1 cellular context compared by ENCODE assay signal in genomic region chr20:50190251-50191064, GRCh38.
A peak's percentile ranks its signal among the peaks of the same experiment; 100 is the strongest.
TF ChIP-seq lines count a peak whose summit lies in the region.

Gene CEBPB, plus strand, starts transcription at chr20:50190830. Its CDS starts 204 bp downstream, at chr20:50191034.

TF ChIP-seq in H1, 55 proteins besides CTCF, POLR2A, EP300 and RAD21 (continued from another document):
- no peak for TF ChIP-seq CHD7 (IDR thresholded peaks at IDR 0.05; ENCODE audit: insufficient replicate concordance, low read length)
- no peak for TF ChIP-seq BCL11A (IDR thresholded peaks at IDR 0.05; ENCODE audit: low read depth in 2 of 2, low read length in 2 of 2)
- no peak for TF ChIP-seq KDM5A (IDR thresholded peaks at IDR 0.05; ENCODE audit: low read length)
- no peak for TF ChIP-seq ATF2 (IDR thresholded peaks at IDR 0.05; ENCODE audit: low read length)
- no peak for TF ChIP-seq BACH1 (IDR thresholded peaks at IDR 0.05; ENCODE audit: low read length)
- no peak for TF ChIP-seq NRF1 (IDR thresholded peaks at IDR 0.05; ENCODE audit: low read depth, low read length)
- TF ChIP-seq E2F6 (IDR thresholded peaks at IDR 0.05) = no peak
- no peak for TF ChIP-seq GABPA (IDR thresholded peaks at IDR 0.05; ENCODE audit: borderline replicate concordance, insufficient read depth, low read length)
- TF ChIP-seq MAX (IDR thresholded peaks at IDR 0.05) = no peak
- TF ChIP-seq FOSL1 (IDR thresholded peaks at IDR 0.05; ENCODE audit: insufficient read depth, low read depth, low read length) = no peak
- no peak for TF ChIP-seq BRCA1 (IDR thresholded peaks at IDR 0.05; ENCODE audit: low read depth, low read length)
- TF ChIP-seq KDM1A (IDR thresholded peaks at IDR 0.05; ENCODE audit: borderline replicate concordance, low read length) = no peak
- no peak for TF ChIP-seq ZNF274 (IDR thresholded peaks at IDR 0.05; ENCODE audit: borderline replicate concordance, extremely low read depth, low read length)
- peak; percentile 86; the same call in 1 of the 2 replicates for TF ChIP-seq TBP (IDR thresholded peaks at IDR 0.05; ENCODE audit: low read depth, low read length)
- TF ChIP-seq TCF12 (IDR thresholded peaks at IDR 0.05; ENCODE audit: low read depth, low read length) = no peak
- TF ChIP-seq SUZ12 (IDR thresholded peaks at IDR 0.05; ENCODE audit: low read length) = no peak
- TF ChIP-seq NANOG (IDR thresholded peaks at IDR 0.05; ENCODE audit: insufficient read depth, low read depth, low read length, poor library complexity, severe bottlenecking) = peak; percentile 22
- TF ChIP-seq ATF3 (IDR thresholded peaks at IDR 0.05; ENCODE audit: insufficient read depth, low read depth, low read length) = no peak
- TF ChIP-seq RNF2 (IDR thresholded peaks at IDR 0.05; ENCODE audit: borderline replicate concordance, low read depth, low read length, missing control alignments, poor library complexity, severe bottlenecking) = no peak
- no peak for TF ChIP-seq CBX5 (IDR thresholded peaks at IDR 0.05; ENCODE audit: low read depth, low read length)
- TF ChIP-seq TAF7 (optimal IDR thresholded peaks at IDR 0.05; ENCODE audit: borderline replicate concordance, low read depth, low read length) = peak; percentile 33
- no peak for TF ChIP-seq CHD2 (IDR thresholded peaks at IDR 0.05; ENCODE audit: low read length)
- TF ChIP-seq SAP30 (IDR thresholded peaks at IDR 0.05; ENCODE audit: insufficient read depth, insufficient replicate concordance, low read length) = no peak
- no peak for TF ChIP-seq POU5F1 (IDR thresholded peaks at IDR 0.05; ENCODE audit: low read depth, low read length)
- TF ChIP-seq SP4 (IDR thresholded peaks at IDR 0.05; ENCODE audit: low read length) = no peak
- peak; percentile 74 for TF ChIP-seq TAF1 (IDR thresholded peaks at IDR 0.05; ENCODE audit: low read depth, low read length)
- no peak for TF ChIP-seq KDM4A (IDR thresholded peaks at IDR 0.05; ENCODE audit: low read depth, low read length, severe bottlenecking)
TF ChIP-seq in H1: peak in this region for 10.
